1 cellular context compared by ENCODE assay signal in the genomic region with DNA sequence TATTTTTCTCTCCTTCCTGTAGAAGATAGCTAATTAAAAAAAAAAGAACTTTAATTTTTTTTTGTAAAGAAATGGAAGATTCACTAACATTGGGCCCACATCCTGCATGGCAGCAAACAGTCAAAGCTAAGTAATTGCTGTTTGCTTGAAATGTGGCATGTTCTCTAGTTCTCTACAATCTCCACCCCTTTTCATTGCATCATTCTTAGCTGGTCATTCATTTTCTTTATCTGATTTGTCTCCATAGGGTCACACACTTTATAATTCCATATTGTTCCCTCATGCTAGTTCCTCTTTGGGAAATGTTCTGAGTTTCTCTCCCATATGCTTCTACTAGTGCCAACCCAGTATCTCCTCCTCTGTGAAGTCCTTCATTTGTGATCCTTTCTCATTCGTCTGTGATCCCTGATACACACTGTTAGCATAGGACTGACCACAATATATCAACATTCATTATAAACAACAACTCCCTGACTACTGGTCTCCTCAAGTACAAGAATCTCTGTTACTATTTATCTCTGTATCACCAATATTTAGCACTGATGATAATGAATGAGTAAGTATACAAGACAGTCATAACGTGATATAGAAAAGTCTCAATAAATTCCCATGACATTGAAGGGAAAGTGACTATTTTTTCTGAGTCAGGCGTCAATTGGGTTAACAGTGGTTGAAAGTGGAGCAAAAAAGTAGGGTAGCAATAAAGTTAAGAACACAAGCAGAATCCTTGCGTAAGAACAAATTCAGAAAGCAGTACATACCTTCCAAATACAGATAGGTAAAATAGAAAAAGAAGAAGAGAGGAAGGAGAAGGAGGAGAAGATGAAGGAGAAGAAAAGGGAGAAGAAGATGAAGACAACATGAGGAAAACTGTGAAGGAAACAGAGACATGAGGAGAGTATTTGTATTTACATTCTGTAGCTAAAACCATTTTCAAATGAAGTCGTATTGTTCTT.
A peak's percentile ranks its signal among the peaks of the same experiment; 100 is the strongest.
TF ChIP-seq lines count a peak whose summit lies in the region.

No MANE protein-coding gene starts in this region.

TF ChIP-seq in K562, 482 proteins besides CTCF, POLR2A, EP300 and RAD21 (continued from another document and continues in another):
- TF ChIP-seq, protein P1, sequence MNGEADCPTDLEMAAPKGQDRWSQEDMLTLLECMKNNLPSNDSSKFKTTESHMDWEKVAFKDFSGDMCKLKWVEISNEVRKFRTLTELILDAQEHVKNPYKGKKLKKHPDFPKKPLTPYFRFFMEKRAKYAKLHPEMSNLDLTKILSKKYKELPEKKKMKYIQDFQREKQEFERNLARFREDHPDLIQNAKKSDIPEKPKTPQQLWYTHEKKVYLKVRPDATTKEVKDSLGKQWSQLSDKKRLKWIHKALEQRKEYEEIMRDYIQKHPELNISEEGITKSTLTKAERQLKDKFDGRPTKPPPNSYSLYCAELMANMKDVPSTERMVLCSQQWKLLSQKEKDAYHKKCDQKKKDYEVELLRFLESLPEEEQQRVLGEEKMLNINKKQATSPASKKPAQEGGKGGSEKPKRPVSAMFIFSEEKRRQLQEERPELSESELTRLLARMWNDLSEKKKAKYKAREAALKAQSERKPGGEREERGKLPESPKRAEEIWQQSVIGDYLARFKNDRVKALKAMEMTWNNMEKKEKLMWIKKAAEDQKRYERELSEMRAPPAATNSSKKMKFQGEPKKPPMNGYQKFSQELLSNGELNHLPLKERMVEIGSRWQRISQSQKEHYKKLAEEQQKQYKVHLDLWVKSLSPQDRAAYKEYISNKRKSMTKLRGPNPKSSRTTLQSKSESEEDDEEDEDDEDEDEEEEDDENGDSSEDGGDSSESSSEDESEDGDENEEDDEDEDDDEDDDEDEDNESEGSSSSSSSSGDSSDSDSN (IDR thresholded peaks at IDR 0.05; ENCODE audit: borderline replicate concordance in 1 of 2, low read depth in 2 of 2, low read length in 2 of 2) = 0 out of 4 replicates have a peak, but pooled peaks of 1 of the 2 experiments have one; percentile 42
- TF ChIP-seq MAZ (CRISPR knock-in tag; conservative IDR thresholded peaks at IDR 0.05 in 1 of 2, IDR thresholded peaks at IDR 0.05 in 1 of 2) (0 out of 4 replicates have a peak, but pooled peaks of 1 of the 2 experiments have one; percentile 16), PHB2 (IDR thresholded peaks at IDR 0.05; ENCODE audit: low read depth) (no peak), C11orf30 (IDR thresholded peaks at IDR 0.05; ENCODE audit: low read depth) (no peak), RBM15 (IDR thresholded peaks at IDR 0.05; ENCODE audit: insufficient read depth, low read length) (no peak), SAP30 (IDR thresholded peaks at IDR 0.05; ENCODE audit: borderline replicate concordance, insufficient read depth, low read depth, low read length, poor library complexity, severe bottlenecking) (no peak), STAG1 (CRISPR knock-in tag; IDR thresholded peaks at IDR 0.05; ENCODE audit: borderline replicate concordance) (no peak), ZNF76 (CRISPR knock-in tag; IDR thresholded peaks at IDR 0.05; ENCODE audit: borderline replicate concordance) (no peak), FOS (IDR thresholded peaks at IDR 0.05; ENCODE audit: extremely low read depth, insufficient read length) (no peak), NCOA2 (IDR thresholded peaks at IDR 0.05; ENCODE audit: partially characterized antibody in 2 of 2) (peak in 1 of 2 experiments; percentile 27), MCM3 (IDR thresholded peaks at IDR 0.05) (no peak), ZNF586 (CRISPR knock-in tag; conservative IDR thresholded peaks at IDR 0.05) (no peak), L3MBTL2 (IDR thresholded peaks at IDR 0.05) (peak; percentile 68), IFI16 (CRISPR knock-in tag; IDR thresholded peaks at IDR 0.05) (no peak), NR2F6 (CRISPR knock-in tag; IDR thresholded peaks at IDR 0.05) (no peak), ASH1L (IDR thresholded peaks at IDR 0.05; ENCODE audit: borderline replicate concordance, low read depth, partially characterized antibody) (no peak), RNF2 (IDR thresholded peaks at IDR 0.05) (no peak), POLR2AphosphoS5 (IDR thresholded peaks at IDR 0.05; ENCODE audit: control insufficient read depth, insufficient read depth, low read depth, low read length) (no peak), BACH1 (tag; IDR thresholded peaks at IDR 0.05) (no peak), SIRT6 (IDR thresholded peaks at IDR 0.05; ENCODE audit: low read depth, low read length) (no peak), ZNF12 (CRISPR knock-in tag; IDR thresholded peaks at IDR 0.05) (no peak), POLR3A (IDR thresholded peaks at IDR 0.05; ENCODE audit: borderline replicate concordance, extremely low read depth, insufficient read depth, insufficient read length) (no peak), POU5F1 (IDR thresholded peaks at IDR 0.05; ENCODE audit: borderline replicate concordance, low read depth, low read length, partially characterized antibody) (no peak), HMG20B (CRISPR knock-in tag; IDR thresholded peaks at IDR 0.05) (no peak), BRD4 (IDR thresholded peaks at IDR 0.05) (peak; percentile 67; the same call in 1 of the 2 replicates), ZNF175 (CRISPR knock-in tag; IDR thresholded peaks at IDR 0.05; ENCODE audit: low read depth) (peak; percentile 45; the same call in 1 of the 2 replicates), ZNF561 (CRISPR knock-in tag; conservative IDR thresholded peaks at IDR 0.05) (no peak), FOXA3 (CRISPR knock-in tag; conservative IDR thresholded peaks at IDR 0.05 in 1 of 2, IDR thresholded peaks at IDR 0.05 in 1 of 2) (no peak), BDP1 (IDR thresholded peaks at IDR 0.05; ENCODE audit: insufficient read depth, insufficient read length) (no peak), LEF1 (IDR thresholded peaks at IDR 0.05) (peak; percentile 74), RFX5 (IDR thresholded peaks at IDR 0.05; ENCODE audit: low read depth, low read length) (no peak), MEIS2 (IDR thresholded peaks at IDR 0.05; ENCODE audit: partially characterized antibody) (peak; percentile 86), FOXK2 (conservative IDR thresholded peaks at IDR 0.05 in 1 of 2, IDR thresholded peaks at IDR 0.05 in 1 of 2; ENCODE audit: low read depth in 2 of 2) (peak; percentile 36 to 50), POLR2G (IDR thresholded peaks at IDR 0.05; ENCODE audit: low read depth, low read length) (no peak)
- TF ChIP-seq, protein P2, sequence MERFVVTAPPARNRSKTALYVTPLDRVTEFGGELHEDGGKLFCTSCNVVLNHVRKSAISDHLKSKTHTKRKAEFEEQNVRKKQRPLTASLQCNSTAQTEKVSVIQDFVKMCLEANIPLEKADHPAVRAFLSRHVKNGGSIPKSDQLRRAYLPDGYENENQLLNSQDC (CRISPR knock-in tag; IDR thresholded peaks at IDR 0.05) = no peak
- TF ChIP-seq, protein P3, sequence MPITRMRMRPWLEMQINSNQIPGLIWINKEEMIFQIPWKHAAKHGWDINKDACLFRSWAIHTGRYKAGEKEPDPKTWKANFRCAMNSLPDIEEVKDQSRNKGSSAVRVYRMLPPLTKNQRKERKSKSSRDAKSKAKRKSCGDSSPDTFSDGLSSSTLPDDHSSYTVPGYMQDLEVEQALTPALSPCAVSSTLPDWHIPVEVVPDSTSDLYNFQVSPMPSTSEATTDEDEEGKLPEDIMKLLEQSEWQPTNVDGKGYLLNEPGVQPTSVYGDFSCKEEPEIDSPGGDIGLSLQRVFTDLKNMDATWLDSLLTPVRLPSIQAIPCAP (CRISPR knock-in tag; IDR thresholded peaks at IDR 0.05; ENCODE audit: borderline replicate concordance) = no peak
- TF ChIP-seq, protein P4, sequence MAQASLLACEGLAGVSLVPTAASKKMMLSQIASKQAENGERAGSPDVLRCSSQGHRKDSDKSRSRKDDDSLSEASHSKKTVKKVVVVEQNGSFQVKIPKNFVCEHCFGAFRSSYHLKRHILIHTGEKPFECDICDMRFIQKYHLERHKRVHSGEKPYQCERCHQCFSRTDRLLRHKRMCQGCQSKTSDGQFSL (CRISPR knock-in tag; IDR thresholded peaks at IDR 0.05) = no peak
- TF ChIP-seq, protein P4 (tag; IDR thresholded peaks at IDR 0.05) = no peak
- TF ChIP-seq, protein P5, sequence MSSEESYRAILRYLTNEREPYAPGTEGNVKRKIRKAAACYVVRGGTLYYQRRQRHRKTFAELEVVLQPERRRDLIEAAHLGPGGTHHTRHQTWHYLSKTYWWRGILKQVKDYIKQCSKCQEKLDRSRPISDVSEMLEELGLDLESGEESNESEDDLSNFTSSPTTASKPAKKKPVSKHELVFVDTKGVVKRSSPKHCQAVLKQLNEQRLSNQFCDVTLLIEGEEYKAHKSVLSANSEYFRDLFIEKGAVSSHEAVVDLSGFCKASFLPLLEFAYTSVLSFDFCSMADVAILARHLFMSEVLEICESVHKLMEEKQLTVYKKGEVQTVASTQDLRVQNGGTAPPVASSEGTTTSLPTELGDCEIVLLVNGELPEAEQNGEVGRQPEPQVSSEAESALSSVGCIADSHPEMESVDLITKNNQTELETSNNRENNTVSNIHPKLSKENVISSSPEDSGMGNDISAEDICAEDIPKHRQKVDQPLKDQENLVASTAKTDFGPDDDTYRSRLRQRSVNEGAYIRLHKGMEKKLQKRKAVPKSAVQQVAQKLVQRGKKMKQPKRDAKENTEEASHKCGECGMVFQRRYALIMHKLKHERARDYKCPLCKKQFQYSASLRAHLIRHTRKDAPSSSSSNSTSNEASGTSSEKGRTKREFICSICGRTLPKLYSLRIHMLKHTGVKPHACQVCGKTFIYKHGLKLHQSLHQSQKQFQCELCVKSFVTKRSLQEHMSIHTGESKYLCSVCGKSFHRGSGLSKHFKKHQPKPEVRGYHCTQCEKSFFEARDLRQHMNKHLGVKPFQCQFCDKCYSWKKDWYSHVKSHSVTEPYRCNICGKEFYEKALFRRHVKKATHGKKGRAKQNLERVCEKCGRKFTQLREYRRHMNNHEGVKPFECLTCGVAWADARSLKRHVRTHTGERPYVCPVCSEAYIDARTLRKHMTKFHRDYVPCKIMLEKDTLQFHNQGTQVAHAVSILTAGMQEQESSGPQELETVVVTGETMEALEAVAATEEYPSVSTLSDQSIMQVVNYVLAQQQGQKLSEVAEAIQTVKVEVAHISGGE (CRISPR knock-in tag; IDR thresholded peaks at IDR 0.05) = no peak
- TF ChIP-seq, protein P6, sequence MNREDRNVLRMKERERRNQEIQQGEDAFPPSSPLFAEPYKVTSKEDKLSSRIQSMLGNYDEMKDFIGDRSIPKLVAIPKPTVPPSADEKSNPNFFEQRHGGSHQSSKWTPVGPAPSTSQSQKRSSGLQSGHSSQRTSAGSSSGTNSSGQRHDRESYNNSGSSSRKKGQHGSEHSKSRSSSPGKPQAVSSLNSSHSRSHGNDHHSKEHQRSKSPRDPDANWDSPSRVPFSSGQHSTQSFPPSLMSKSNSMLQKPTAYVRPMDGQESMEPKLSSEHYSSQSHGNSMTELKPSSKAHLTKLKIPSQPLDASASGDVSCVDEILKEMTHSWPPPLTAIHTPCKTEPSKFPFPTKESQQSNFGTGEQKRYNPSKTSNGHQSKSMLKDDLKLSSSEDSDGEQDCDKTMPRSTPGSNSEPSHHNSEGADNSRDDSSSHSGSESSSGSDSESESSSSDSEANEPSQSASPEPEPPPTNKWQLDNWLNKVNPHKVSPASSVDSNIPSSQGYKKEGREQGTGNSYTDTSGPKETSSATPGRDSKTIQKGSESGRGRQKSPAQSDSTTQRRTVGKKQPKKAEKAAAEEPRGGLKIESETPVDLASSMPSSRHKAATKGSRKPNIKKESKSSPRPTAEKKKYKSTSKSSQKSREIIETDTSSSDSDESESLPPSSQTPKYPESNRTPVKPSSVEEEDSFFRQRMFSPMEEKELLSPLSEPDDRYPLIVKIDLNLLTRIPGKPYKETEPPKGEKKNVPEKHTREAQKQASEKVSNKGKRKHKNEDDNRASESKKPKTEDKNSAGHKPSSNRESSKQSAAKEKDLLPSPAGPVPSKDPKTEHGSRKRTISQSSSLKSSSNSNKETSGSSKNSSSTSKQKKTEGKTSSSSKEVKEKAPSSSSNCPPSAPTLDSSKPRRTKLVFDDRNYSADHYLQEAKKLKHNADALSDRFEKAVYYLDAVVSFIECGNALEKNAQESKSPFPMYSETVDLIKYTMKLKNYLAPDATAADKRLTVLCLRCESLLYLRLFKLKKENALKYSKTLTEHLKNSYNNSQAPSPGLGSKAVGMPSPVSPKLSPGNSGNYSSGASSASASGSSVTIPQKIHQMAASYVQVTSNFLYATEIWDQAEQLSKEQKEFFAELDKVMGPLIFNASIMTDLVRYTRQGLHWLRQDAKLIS (CRISPR knock-in tag; IDR thresholded peaks at IDR 0.05) = no peak
- TF ChIP-seq, protein P7, sequence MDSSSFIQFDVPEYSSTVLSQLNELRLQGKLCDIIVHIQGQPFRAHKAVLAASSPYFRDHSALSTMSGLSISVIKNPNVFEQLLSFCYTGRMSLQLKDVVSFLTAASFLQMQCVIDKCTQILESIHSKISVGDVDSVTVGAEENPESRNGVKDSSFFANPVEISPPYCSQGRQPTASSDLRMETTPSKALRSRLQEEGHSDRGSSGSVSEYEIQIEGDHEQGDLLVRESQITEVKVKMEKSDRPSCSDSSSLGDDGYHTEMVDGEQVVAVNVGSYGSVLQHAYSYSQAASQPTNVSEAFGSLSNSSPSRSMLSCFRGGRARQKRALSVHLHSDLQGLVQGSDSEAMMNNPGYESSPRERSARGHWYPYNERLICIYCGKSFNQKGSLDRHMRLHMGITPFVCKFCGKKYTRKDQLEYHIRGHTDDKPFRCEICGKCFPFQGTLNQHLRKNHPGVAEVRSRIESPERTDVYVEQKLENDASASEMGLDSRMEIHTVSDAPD (CRISPR knock-in tag; IDR thresholded peaks at IDR 0.05) = no peak
- TF ChIP-seq, protein P8, sequence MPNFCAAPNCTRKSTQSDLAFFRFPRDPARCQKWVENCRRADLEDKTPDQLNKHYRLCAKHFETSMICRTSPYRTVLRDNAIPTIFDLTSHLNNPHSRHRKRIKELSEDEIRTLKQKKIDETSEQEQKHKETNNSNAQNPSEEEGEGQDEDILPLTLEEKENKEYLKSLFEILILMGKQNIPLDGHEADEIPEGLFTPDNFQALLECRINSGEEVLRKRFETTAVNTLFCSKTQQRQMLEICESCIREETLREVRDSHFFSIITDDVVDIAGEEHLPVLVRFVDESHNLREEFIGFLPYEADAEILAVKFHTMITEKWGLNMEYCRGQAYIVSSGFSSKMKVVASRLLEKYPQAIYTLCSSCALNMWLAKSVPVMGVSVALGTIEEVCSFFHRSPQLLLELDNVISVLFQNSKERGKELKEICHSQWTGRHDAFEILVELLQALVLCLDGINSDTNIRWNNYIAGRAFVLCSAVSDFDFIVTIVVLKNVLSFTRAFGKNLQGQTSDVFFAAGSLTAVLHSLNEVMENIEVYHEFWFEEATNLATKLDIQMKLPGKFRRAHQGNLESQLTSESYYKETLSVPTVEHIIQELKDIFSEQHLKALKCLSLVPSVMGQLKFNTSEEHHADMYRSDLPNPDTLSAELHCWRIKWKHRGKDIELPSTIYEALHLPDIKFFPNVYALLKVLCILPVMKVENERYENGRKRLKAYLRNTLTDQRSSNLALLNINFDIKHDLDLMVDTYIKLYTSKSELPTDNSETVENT (CRISPR knock-in tag; IDR thresholded peaks at IDR 0.05) = no peak
- TF ChIP-seq, protein P9, sequence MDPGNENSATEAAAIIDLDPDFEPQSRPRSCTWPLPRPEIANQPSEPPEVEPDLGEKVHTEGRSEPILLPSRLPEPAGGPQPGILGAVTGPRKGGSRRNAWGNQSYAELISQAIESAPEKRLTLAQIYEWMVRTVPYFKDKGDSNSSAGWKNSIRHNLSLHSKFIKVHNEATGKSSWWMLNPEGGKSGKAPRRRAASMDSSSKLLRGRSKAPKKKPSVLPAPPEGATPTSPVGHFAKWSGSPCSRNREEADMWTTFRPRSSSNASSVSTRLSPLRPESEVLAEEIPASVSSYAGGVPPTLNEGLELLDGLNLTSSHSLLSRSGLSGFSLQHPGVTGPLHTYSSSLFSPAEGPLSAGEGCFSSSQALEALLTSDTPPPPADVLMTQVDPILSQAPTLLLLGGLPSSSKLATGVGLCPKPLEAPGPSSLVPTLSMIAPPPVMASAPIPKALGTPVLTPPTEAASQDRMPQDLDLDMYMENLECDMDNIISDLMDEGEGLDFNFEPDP (CRISPR knock-in tag; IDR thresholded peaks at IDR 0.05) = no peak
